In the genomic region with DNA sequence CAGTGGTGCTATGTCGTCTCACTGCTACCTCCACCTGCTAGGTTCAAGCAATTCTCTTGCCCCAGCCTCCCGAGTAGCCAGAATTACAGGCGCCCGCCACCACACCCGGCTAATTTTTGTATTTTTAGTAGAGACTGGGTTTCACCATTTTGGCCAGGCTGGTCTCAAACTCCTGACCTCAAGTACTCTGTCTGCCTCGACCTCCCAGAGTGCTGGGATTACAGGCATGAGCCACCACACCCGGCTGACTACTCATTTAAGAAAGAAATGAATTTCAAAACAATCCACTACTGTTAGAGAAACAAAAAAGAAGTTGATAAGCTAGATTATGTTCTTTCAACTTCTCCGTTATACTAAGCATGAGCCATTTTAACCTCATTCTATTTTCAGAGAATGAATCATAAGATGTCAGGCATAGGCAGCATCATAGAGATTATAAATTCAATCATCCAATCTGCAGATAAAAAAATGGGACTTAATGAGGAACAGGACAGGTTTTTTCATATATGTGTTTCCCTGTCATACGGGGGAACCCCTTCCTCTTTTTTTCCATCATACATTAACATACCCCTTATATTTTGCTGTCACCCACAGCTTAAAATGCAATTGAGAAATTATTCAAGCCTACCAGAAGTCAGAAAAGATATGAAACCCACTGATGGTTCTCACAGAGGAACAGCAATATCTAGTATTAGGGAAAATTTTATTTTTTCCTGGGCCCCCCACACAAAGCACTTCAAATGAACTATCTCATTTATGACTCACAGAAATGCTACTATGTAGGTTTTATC, we compare ENCODE assay signal across 23 cellular contexts. TPM values are rescaled to one million over a fixed set of nuclear protein-coding genes. Genes with fewer than 3 reads are reported as not detected.
A peak's percentile ranks its signal among the peaks of the same experiment; 100 is the strongest.
DNase-seq lines count a peak whose midpoint lies in the region; ATAC-seq, FAIRE-seq and TF ChIP-seq lines count a peak whose summit lies in the region.
"Had no signal": no experiment of that assay in that cellular context is flagged by ENCODE, and none has a peak within 500 bp of the region (broad histone marks: within the 10 kb centered on the region; RNA-seq: fewer than 3 reads in every experiment).

No MANE protein-coding gene starts in this region.

- no peak for TF ChIP-seq EP300 in GM12878 (IDR thresholded peaks at IDR 0.05; ENCODE audit: borderline replicate concordance in 1 of 2, control insufficient read depth in 1 of 2, low read depth in 2 of 2, low read length in 2 of 2)

- intact Hi-C loops in GM12878 (cut with micrococcal nuclease; ENCODE audit: unreplicated experiment): loop anchor here (10.0 kb wide), 2 partner anchors 545 to 1615 kb away; partner anchors contain the start of genes CD74 and GRPEL2

- H3K27ac ChIP-seq in GM12878 (ENCODE audit: control insufficient read depth, insufficient read depth): no peak overlapping the region
- H3K27ac ChIP-seq: adrenal gland, heart right ventricle, neural progenitor cell, Peyer's patch, right atrium auricular region, testis had no signal

- CTCF ChIA-PET in GM12878 (lab: Yijun Ruan, JAX): interaction anchor here (1.0 to 2.4 kb wide), 4 partner anchors 11 to 61 kb away, joined by 3 to 9 read pairs (median 4); no protein-coding TSS in a partner anchor

- peak; percentile 60 for ATAC-seq in GM12878
- ATAC-seq: activated CD8-positive, alpha-beta memory T cell treated with anti-CD3 and anti-CD28 coated beads, Interleukin-2, amount 10 ng/mL, durations not matched to agents 7 days and 5 days; heart right ventricle had no signal

- peaks cover 12% of the 10 kb centered on the region; the same call in 1 of the 2 replicates for H3K4me1 ChIP-seq in GM12878 (ENCODE audit: control insufficient read depth, insufficient read depth, low read length)
- H3K4me1 ChIP-seq: adrenal gland, neural progenitor cell, Peyer's patch, testis had no signal

- H3K36me3 ChIP-seq in GM12878 (ENCODE audit: control insufficient read depth in 2 of 2, insufficient read depth in 2 of 2, low read length in 1 of 2): no peaks in the 10 kb centered on the region
- H3K36me3 ChIP-seq: adrenal gland, heart right ventricle, MG63, neural progenitor cell, Peyer's patch, right atrium auricular region had no signal

- H3K27me3 ChIP-seq in GM12878 (replicated peaks in 1 of 2; ENCODE audit: control insufficient read depth in 2 of 2, insufficient read depth in 2 of 2, low read length in 1 of 2): no peaks in the 10 kb centered on the region
- H3K27me3 ChIP-seq: adrenal gland, heart right ventricle, MG63, neural progenitor cell, Peyer's patch, right atrium auricular region, testis had no signal

- H3K9me3 ChIP-seq in GM12878 (replicated peaks; ENCODE audit: control insufficient read depth, insufficient read depth, low read length): no peaks in the 10 kb centered on the region; the same call in 2 of the 3 replicates
- H3K9me3 ChIP-seq: adrenal gland, heart right ventricle, MG63, Peyer's patch, right atrium auricular region, testis had no signal

- no peak overlapping the region for H3K4me3 ChIP-seq in NB4 (ENCODE audit: low read depth, low read length)
- H3K4me3 ChIP-seq in GM12878: no peak overlapping the region
- H3K4me3 ChIP-seq: adrenal gland, heart right ventricle, MG63, neural progenitor cell, Peyer's patch, right atrium auricular region, testis had no signal

- H3K4me2 ChIP-seq in GM12878 (ENCODE audit: control insufficient read depth, insufficient read depth): no peak overlapping the region; the same call in 1 of the 2 replicates
- H3K4me2 ChIP-seq: neural progenitor cell had no signal

- peak; percentile 32 for DNase-seq in stimulated activated CD4-positive, alpha-beta T cell treated with anti-CD3 and anti-CD28 coated beads, Interleukin-1b, Interleukin-23, amount 100 ng/mL, for 48 hours
- no peak for DNase-seq in stimulated activated CD4-positive, alpha-beta T cell treated with anti-CD3 and anti-CD28 coated beads, Interleukin-4, amount 100 ng/mL, for 4 hours
- peak; percentile 29 for DNase-seq in NB4 (ENCODE audit: low read depth)
- no peak for DNase-seq in GM12878 (ENCODE audit: low read depth, low spot score)
- DNase-seq in GM10266 (ENCODE audit: extremely low spot score): no peak
- no peak for DNase-seq in NCI-H1105 (lab: John Stamatoyannopoulos, UW)
- no peak for DNase-seq in NCI-H2171 (lab: John Stamatoyannopoulos, UW)
- DNase-seq: activated CD8-positive, alpha-beta memory T cell treated with anti-CD3 and anti-CD28 coated beads, Interleukin-2, amount 10 ng/mL, durations not matched to agents 7 days and 5 days; adrenal gland; cerebellar nuclear complex; effector memory CD4-positive, alpha-beta T cell; H7; heart right ventricle; MG63; NCI-H2081; NCI-H526; Peyer's patch; testis had no signal

- H4K20me1 ChIP-seq in GM12878 (ENCODE audit: control insufficient read depth, insufficient read depth): no peaks in the 10 kb centered on the region

- H3K79me2 ChIP-seq in GM12878 (ENCODE audit: control insufficient read depth, insufficient read depth, low read length): no peaks in the 10 kb centered on the region

- in situ Hi-C loops in GM12878 (cut with MboI): no loop called here

- POLR2A ChIA-PET in GM12878 (lab: Charles Lee): no interaction called here

- H3K9ac ChIP-seq in GM12878 (ENCODE audit: control insufficient read depth, insufficient read depth, low read length): no peak overlapping the region
- H3K9ac ChIP-seq: neural progenitor cell had no signal

- no peak for TF ChIP-seq RAD21 in GM12878 (IDR thresholded peaks at IDR 0.05; ENCODE audit: insufficient read depth, low read depth, low read length)

- SMC1A ChIA-PET in GM12878 (lab: Charles Lee; ENCODE audit: uncharacterized antibody, unreplicated experiment): interaction anchor here (1.0 to 1.6 kb wide), 7 partner anchors 10 to 66 kb away, joined by 3 to 4 read pairs (median 3); no protein-coding TSS in a partner anchor

- 41% methylated on average over 9 of the region's 9 CpGs for WGBS in GM12878 (ENCODE audit: insufficient coverage, insufficient replicate concordance, low lambda C conversion rate, missing lambda C conversion rate)

- no peak for TF ChIP-seq CTCF in NB4 (IDR thresholded peaks at IDR 0.05; ENCODE audit: low read depth, low read length)
- no peak for TF ChIP-seq CTCF in GM12878 (IDR thresholded peaks at IDR 0.05 in 2 of 3, conservative IDR thresholded peaks at IDR 0.05 in 1 of 3; ENCODE audit: control insufficient read depth in 2 of 3, extremely low read depth in 1 of 3, insufficient read depth in 1 of 3, low read depth in 3 of 3, low read length in 3 of 3)
- no peak for TF ChIP-seq CTCF in GM10266 (IDR thresholded peaks at IDR 0.05; ENCODE audit: control insufficient read depth, insufficient read depth, low read depth, missing control alignments)

- H2AFZ ChIP-seq in GM12878 (ENCODE audit: control insufficient read depth, low read depth, low read length): no peak overlapping the region
- H2AFZ ChIP-seq: neural progenitor cell had no signal

- TF ChIP-seq POLR2A in NB4 (IDR thresholded peaks at IDR 0.05; ENCODE audit: extremely low read depth, insufficient read length): no peak
- no peak for TF ChIP-seq POLR2A in GM12878 (IDR thresholded peaks at IDR 0.05; ENCODE audit: low read depth, low read length)

- RAD21 ChIA-PET in GM12878 (lab: Charles Lee; ENCODE audit: unreplicated experiment): interaction anchor here (1.5 kb wide), 1 partner anchor 21 kb away, joined by 4 read pairs; no protein-coding TSS in a partner anchor

- no TSS peak for BruUV-seq in GM12878 (replicated peaks; lab: Mats Ljungman, UMichigan)

- FAIRE-seq in GM12878 (lab: Jason Lieb, UNC): no peak
- FAIRE-seq: D721Med, islet of Langerhans, TTC549 had no signal

TF ChIP-seq in GM12878, 131 proteins besides CTCF, POLR2A, EP300 and RAD21:
- TF ChIP-seq IKZF2 (IDR thresholded peaks at IDR 0.05) (no peak), PAX5 (IDR thresholded peaks at IDR 0.05; ENCODE audit: borderline replicate concordance, low read depth, low read length) (no peak), JUND (IDR thresholded peaks at IDR 0.05; ENCODE audit: low read depth, low read length) (no peak), KLF5 (IDR thresholded peaks at IDR 0.05; ENCODE audit: partially characterized antibody) (no peak), NR2C2 (IDR thresholded peaks at IDR 0.05; ENCODE audit: borderline replicate concordance, control insufficient read depth, insufficient read length, low read depth) (no peak), EED (IDR thresholded peaks at IDR 0.05; ENCODE audit: low read depth) (no peak)

RNA-seq across cellular contexts. Expression of gene ADRB2, which starts 26.5 kb away (rescaled TPM):
- 0.42 and 0.73 TPM in 2 replicates for total RNA-seq in GM12878 (2013; cell fraction: nucleolus; rRNA removed)
- total RNA-seq in GM12878 (2014; rRNA removed): 0.16 and 0.34 TPM in 2 replicates
- total RNA-seq in GM12878 (2014; rRNA removed; fragmentation: Illumina TruSeq; extraction: Trizol): 0.09 and 0.18 TPM in 2 replicates
- 0.11 and 0.18 TPM in 2 replicates for total RNA-seq in GM12878 (2021)
- not detected for polyA plus RNA-seq in GM12878 (2011; ENCODE audit: low read depth)
- polyA plus RNA-seq in GM12878 (2011; rRNA removed): 0.06 TPM in 1 of 2 replicates, not detected in the other
- polyA plus RNA-seq in GM12878 (2011; cell fraction: cytosol; rRNA removed): 0.06 and 0.08 TPM in 2 replicates
- 0.09 and 0.15 TPM in 2 replicates for polyA plus RNA-seq in GM12878 (2011; cell fraction: nucleus; rRNA removed)
- polyA plus RNA-seq in GM12878 (2012): 0.07 TPM in 1 of 2 replicates, not detected in the other
- polyA plus RNA-seq in GM12878 (2014; fragmentation: Illumina TruSeq; extraction: Trizol): 0.08 and 0.18 TPM in 2 replicates
- polyA plus RNA-seq in GM12878 (2014; fragmentation: Nextera tagmentation; extraction: Ambion mirVana): under 1 TPM; 0.03 to 0.04 TPM
- 0.15 and 0.24 TPM in 2 replicates for polyA plus RNA-seq in GM12878 (2014; rRNA removed)
- polyA plus RNA-seq in GM12878 (2016; fragmentation: Nextera tagmentation; extraction: Ambion mirVana): under 1 TPM; 0.21 to 0.28 TPM
- polyA minus RNA-seq in GM12878 (2011; rRNA and poly(A)+ RNA removed): 0.29 and 0.46 TPM in 2 replicates
- polyA minus RNA-seq in GM12878 (2011; cell fraction: cytosol; rRNA and poly(A)+ RNA removed): not detected in 2 replicates
- polyA minus RNA-seq in GM12878 (2011; cell fraction: nucleus; rRNA and poly(A)+ RNA removed): 0.60 and 0.77 TPM in 2 replicates

Comparison
In these comparisons a context has a peak if more than half of its experiments do, and no peak if none do; other contexts are left out.
1. DNase-seq: peak in stimulated activated CD4-positive, alpha-beta T cell treated with anti-CD3 and anti-CD28 coated beads, Interleukin-1b, Interleukin-23, amount 100 ng/mL, for 48 hours (single experiment) and NB4 (single experiment); none in stimulated activated CD4-positive, alpha-beta T cell treated with anti-CD3 and anti-CD28 coated beads, Interleukin-4, amount 100 ng/mL, for 4 hours (0 of 2), GM12878 (single experiment), GM10266 (single experiment), NCI-H1105 (single experiment) and NCI-H2171 (single experiment).